ENCODE assay signal across 24 cellular contexts in genomic region chr12:18556081-18556645, GRCh38.
"Had no signal": no experiment of that assay in that cellular context is flagged by ENCODE, and none has a peak within 500 bp of the region (broad histone marks: within the 10 kb centered on the region; RNA-seq: fewer than 3 reads in every experiment).

No MANE protein-coding gene starts in this region.

- H3K79me2 ChIP-seq: hepatocyte had no signal

- H3K4me3 ChIP-seq: coronary artery, gastroesophageal sphincter, hepatocyte, neural progenitor cell, right lobe of liver, testis, transverse colon had no signal

- H3K9me3 ChIP-seq: gastroesophageal sphincter, right lobe of liver, testis, transverse colon had no signal

- FAIRE-seq: kidney had no signal

- H2AFZ ChIP-seq: hepatocyte, neural progenitor cell had no signal

- ATAC-seq: activated CD8-positive, alpha-beta memory T cell treated with anti-CD3 and anti-CD28 coated beads, Interleukin-2, amount 10 ng/mL, durations not matched to agents 7 days and 5 days; activated CD8-positive, alpha-beta T cell treated with anti-CD3 and anti-CD28 coated beads for 36 hours; activated naive CD4-positive, alpha-beta T cell treated with anti-CD3 and anti-CD28 coated beads, Interleukin-2, amount 50 U/mL, for 72 hours; activated T-cell treated with anti-CD3 and anti-CD28 coated beads, Interleukin-2, amount 50 U/mL, for 72 hours; effector memory CD8-positive, alpha-beta T cell; gastroesophageal sphincter; natural killer cell; right lobe of liver had no signal

- H3K9ac ChIP-seq: neural progenitor cell had no signal

- DNase-seq: activated B cell treated with CpG ODN at 0.5 μM for 24 hours; activated CD4-positive, alpha-beta T cell treated with anti-CD3 and anti-CD28 coated beads, Interleukin-2, amount 50 U/mL, for 1 hour; activated CD8-positive, alpha-beta memory T cell treated with anti-CD3 and anti-CD28 coated beads, Interleukin-2, amount 10 ng/mL, durations not matched to agents 7 days and 5 days; activated CD8-positive, alpha-beta T cell treated with anti-CD3 and anti-CD28 coated beads for 36 hours; activated naive CD4-positive, alpha-beta T cell; activated T-cell treated with anti-CD3 and anti-CD28 coated beads for 4 hours; activated T-cell treated with anti-CD3 and anti-CD28 coated beads, Interleukin-2, amount 50 U/mL, for 72 hours; anterior cingulate cortex; effector memory CD8-positive, alpha-beta T cell; immature natural killer cell; kidney; natural killer cell; occipital lobe; right lobe of liver; stimulated activated CD4-positive, alpha-beta T cell treated with anti-CD3 and anti-CD28 coated beads, Interleukin-2, amount 100 ng/mL, for 48 hours; stimulated activated naive CD4-positive, alpha-beta T cell treated with Interleukin-2 at 50 U/mL for 16 hours; T-helper 2 cell; testis; transverse colon had no signal

- H3K36me3 ChIP-seq: gastroesophageal sphincter, neural progenitor cell, right lobe of liver, transverse colon had no signal

- H3K4me2 ChIP-seq: hepatocyte, neural progenitor cell had no signal

- H3K4me1 ChIP-seq: gastroesophageal sphincter, neural progenitor cell, right lobe of liver, testis, transverse colon had no signal

- H3K27ac ChIP-seq: coronary artery, gastroesophageal sphincter, hepatocyte, neural progenitor cell, right lobe of liver, testis, transverse colon had no signal

- H3K27me3 ChIP-seq: gastroesophageal sphincter, hepatocyte, neural progenitor cell, right lobe of liver, testis, transverse colon had no signal
